ENCODE assay signal across 21 cellular contexts in the genomic region with DNA sequence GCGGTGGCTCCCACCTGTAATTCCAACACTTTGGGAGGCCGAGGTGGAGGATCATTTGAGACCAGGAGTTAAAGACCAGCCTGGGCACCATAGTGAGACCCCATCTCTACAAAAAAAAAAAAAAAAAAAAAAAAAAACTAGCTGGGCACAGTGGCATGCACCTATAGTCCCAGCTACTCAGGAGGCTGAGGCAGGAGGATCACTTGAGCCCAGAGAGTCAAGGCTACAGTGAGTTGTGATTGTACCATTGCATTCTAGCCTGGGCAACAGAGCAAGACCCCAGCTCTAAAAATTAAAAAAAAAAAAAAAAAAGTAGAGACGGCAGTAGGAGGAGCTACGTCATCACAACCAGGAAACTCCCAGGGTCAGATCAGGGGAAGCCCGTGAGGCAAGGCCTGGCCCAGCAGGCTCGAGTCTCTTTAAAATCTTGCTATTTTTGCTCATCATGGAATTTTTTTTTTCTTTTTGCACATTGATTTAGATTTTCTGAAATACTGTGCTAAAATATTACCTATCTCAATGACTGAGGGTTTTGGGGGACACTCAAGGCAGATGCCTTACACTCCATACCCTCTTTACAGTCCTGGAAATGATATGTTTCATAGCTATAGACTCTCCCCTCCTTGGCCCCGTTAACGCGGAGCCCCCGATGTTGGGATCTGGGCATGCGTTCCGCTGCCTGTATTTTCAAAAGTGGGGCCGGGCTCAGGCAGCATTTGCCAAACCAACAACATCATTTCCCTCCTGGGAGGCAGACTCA. TPM values are rescaled to one million over a fixed set of nuclear protein-coding genes. Genes with fewer than 3 reads are reported as not detected.
DNase-seq lines count a peak whose midpoint lies in the region; ATAC-seq and TF ChIP-seq lines count a peak whose summit lies in the region.
"Had no signal": no experiment of that assay in that cellular context is flagged by ENCODE, and none has a peak within 500 bp of the region (broad histone marks: within the 10 kb centered on the region; RNA-seq: fewer than 3 reads in every experiment).

No MANE protein-coding gene starts in this region.

- no peak overlapping the region for H2AK5ac ChIP-seq in mesenchymal stem cell (ENCODE audit: low read length, severe bottlenecking)

- peaks cover 2% of the 10 kb centered on the region for H3K4me1 Mint-ChIP-seq in activated naive CD8-positive, alpha-beta T cell (ENCODE audit: low read depth)

- H2BK120ac ChIP-seq in mesenchymal stem cell (ENCODE audit: low read depth, low read length) = no peak overlapping the region

- no peak for ATAC-seq in HG02642 (IDR thresholded peaks at IDR 0.05; ENCODE audit: poor library complexity, unreplicated experiment)
- ATAC-seq: mucosa of descending colon, SK-N-SH treated with all-trans-retinoic acid at 6 μM for 48 hours had no signal

- peaks cover 78 to 90% of the 10 kb centered on the region in 2 experiments for H3K36me3 ChIP-seq in mesenchymal stem cell (ENCODE audit: control insufficient read depth in 1 of 2, insufficient read depth in 2 of 2, low read depth in 1 of 2, low read length in 2 of 2)
- H3K36me3 ChIP-seq: ovary had no signal

- H2BK12ac ChIP-seq in mesenchymal stem cell (ENCODE audit: low read length in 2 of 2) = no peak overlapping the region

- TF ChIP-seq CTCF in GM13977 (IDR thresholded peaks at IDR 0.05; ENCODE audit: extremely low read depth, insufficient read depth, missing control alignments) = no peak

- H3K9me3 ChIP-seq in mesenchymal stem cell (ENCODE audit: control insufficient read depth, low read length) = no peaks in the 10 kb centered on the region
- H3K9me3 ChIP-seq: ascending aorta, esophagus muscularis mucosa, mucosa of descending colon, ovary, Peyer's patch had no signal

- no peak overlapping the region for H3K14ac ChIP-seq in mesenchymal stem cell (ENCODE audit: low read length in 2 of 2)

- WGBS in mesenchymal stem cell = 97% methylated on average over 11 of the region's 13 CpGs

- H3K4me3 Mint-ChIP-seq in activated naive CD8-positive, alpha-beta T cell = no peak overlapping the region

- peak overlapping the region; percentile 64 for H3K27ac Mint-ChIP-seq in activated naive CD8-positive, alpha-beta T cell

- in situ Hi-C loops in GM13977 (cut with MboI; ENCODE audit: low pct_unique_long_range_greater_than_20kb, low sequenced_read_pairs, unreplicated experiment) = no loop called here

- H3K79me1 ChIP-seq in mesenchymal stem cell (replicated peaks; ENCODE audit: low read length, poor library complexity, severe bottlenecking) = peaks cover 10% of the 10 kb centered on the region

- no peak overlapping the region for H2BK15ac ChIP-seq in mesenchymal stem cell (ENCODE audit: low read depth, poor library complexity, severe bottlenecking)

- no peak overlapping the region for H3K4me3 ChIP-seq in mesenchymal stem cell (ENCODE audit: insufficient read depth in 1 of 2, low read depth in 1 of 2, low read length in 2 of 2)
- H3K4me3 ChIP-seq: ascending aorta, esophagus muscularis mucosa, hepatocyte, mucosa of descending colon, ovary, Peyer's patch had no signal

- no peaks in the 10 kb centered on the region for H3K27me3 Mint-ChIP-seq in activated naive CD8-positive, alpha-beta T cell

- peak; percentile 11 for DNase-seq in EH (ENCODE audit: low read depth)
- DNase-seq in GM13977 (ENCODE audit: low spot score) = peak; percentile 89
- peak; percentile 30 for DNase-seq in mesenchymal stem cell
- no peak for DNase-seq in NCI-H1048 (lab: John Stamatoyannopoulos, UW)
- DNase-seq in NOMO-1 treated with dmso at 0.1 percent for 144 hours (lab: John Stamatoyannopoulos, UW; ENCODE audit: unreplicated experiment) = no peak
- DNase-seq: activated T-cell treated with anti-CD3 and anti-CD28 coated beads, Interleukin-2, amount 50 U/mL, for 1 hour; cortex of kidney; kidney glomerular epithelial cell; MM.1S; mucosa of descending colon; NCI-H2081; NCI-H524 treated with DMSO at 0.1 percent for 48 hours; ovary; Peyer's patch had no signal

- H4K91ac ChIP-seq in mesenchymal stem cell (ENCODE audit: low read length) = no peak overlapping the region

- no peaks in the 10 kb centered on the region for H3K9me3 Mint-ChIP-seq in activated naive CD8-positive, alpha-beta T cell (ENCODE audit: low read depth)

- H3K4ac ChIP-seq in mesenchymal stem cell (ENCODE audit: low read depth in 1 of 2, low read length in 2 of 2) = no peak overlapping the region

- no peak overlapping the region for H3K27ac ChIP-seq in mesenchymal stem cell (ENCODE audit: low read length, poor library complexity, severe bottlenecking)
- H3K27ac ChIP-seq: ascending aorta, C4-2B, esophagus muscularis mucosa, hepatocyte, ovary, Peyer's patch had no signal

- H3K23ac ChIP-seq in mesenchymal stem cell (ENCODE audit: low read length in 2 of 2) = no peak overlapping the region

- H2BK5ac ChIP-seq in mesenchymal stem cell (ENCODE audit: low read depth, low read length, poor library complexity, severe bottlenecking) = no peak overlapping the region

- H3K9ac ChIP-seq in mesenchymal stem cell (ENCODE audit: low read length) = no peak overlapping the region

- no peak overlapping the region for H3K18ac ChIP-seq in mesenchymal stem cell (ENCODE audit: low read depth in 1 of 2, low read length in 2 of 2)

- no peak overlapping the region for H3K4me2 ChIP-seq in mesenchymal stem cell (ENCODE audit: low read length, poor library complexity, severe bottlenecking)
- H3K4me2 ChIP-seq: hepatocyte had no signal

- H3K27me3 ChIP-seq in mesenchymal stem cell (ENCODE audit: control insufficient read depth in 1 of 2, insufficient read depth in 1 of 2, low read length in 2 of 2) = no peaks in the 10 kb centered on the region
- H3K27me3 ChIP-seq: ascending aorta, esophagus muscularis mucosa, hepatocyte, ovary, Peyer's patch had no signal

- no peak overlapping the region for H4K8ac ChIP-seq in mesenchymal stem cell (ENCODE audit: low read length)

- H3K36me3 Mint-ChIP-seq in activated naive CD8-positive, alpha-beta T cell = peaks cover 2% of the 10 kb centered on the region

- H3K4me1 ChIP-seq in mesenchymal stem cell (ENCODE audit: control insufficient read depth, insufficient read depth, low read depth, low read length) = no peaks in the 10 kb centered on the region
- H3K4me1 ChIP-seq: ascending aorta, esophagus muscularis mucosa, Peyer's patch had no signal

- H2AFZ ChIP-seq in mesenchymal stem cell (ENCODE audit: low read depth, low read length) = no peak overlapping the region
- H2AFZ ChIP-seq: hepatocyte had no signal

RNA-seq across cellular contexts. Expression of a gene that starts 44.4 kb away (rescaled TPM):
- polyA plus RNA-seq in mesenchymal stem cell (2013, experiment 1 of 2) = 25.2 TPM
- 24.3 TPM for polyA plus RNA-seq in mesenchymal stem cell (2013, experiment 2 of 2)

RNA-seq across cellular contexts. Expression of a gene that starts 55.3 kb away (rescaled TPM):
- polyA plus RNA-seq in mesenchymal stem cell (2013, experiment 1 of 2) = 49.4 TPM
- 49.0 TPM for polyA plus RNA-seq in mesenchymal stem cell (2013, experiment 2 of 2)

Comparison
In these comparisons a context has a peak if more than half of its experiments do, and no peak if none do; other contexts are left out.
1. DNase-seq: peak in EH (single experiment), GM13977 (single experiment) and mesenchymal stem cell (single experiment); none in NCI-H1048 (single experiment) and NOMO-1 treated with dmso at 0.1 percent for 144 hours (single experiment).